In genomic region chr17:74761419-74761818, GRCh38 we compare ENCODE assay signal across 14 cellular contexts. TPM values are rescaled to one million over a fixed set of nuclear protein-coding genes. Genes with fewer than 3 reads are reported as not detected.
A peak's percentile ranks its signal among the peaks of the same experiment; 100 is the strongest.
DNase-seq lines count a peak whose midpoint lies in the region; ATAC-seq, FAIRE-seq and TF ChIP-seq lines count a peak whose summit lies in the region.
"Had no signal": no experiment of that assay in that cellular context is flagged by ENCODE, and none has a peak within 500 bp of the region (broad histone marks: within the 10 kb centered on the region; RNA-seq: fewer than 3 reads in every experiment).

No MANE protein-coding gene starts in this region.

- no peak for TF ChIP-seq EP300 in H1 (IDR thresholded peaks at IDR 0.05; ENCODE audit: borderline replicate concordance in 1 of 2, low read depth in 2 of 2, low read length in 2 of 2)

- H3K4me1 Mint-ChIP-seq in T-helper 1 cell treated with Interleukin-12 subunit alpha and Interleukin-12 subunit beta and Interleukin-4 antibody, amounts not matched to agents 30 μg/mL and 1 μg/mL, for 36 hours (ENCODE audit: low read depth): peaks cover 37% of the 10 kb centered on the region
- H3K4me1 Mint-ChIP-seq in T-helper 17 cell: peaks cover 46% of the 10 kb centered on the region

- H3K9ac ChIP-seq in H1 (replicated peaks in 1 of 4; ENCODE audit: extremely low read depth in 1 of 4, low read depth in 3 of 4, low read length in 3 of 4): no peak overlapping the region
- no peak overlapping the region for H3K9ac ChIP-seq in trophoblast cell (ENCODE audit: low read length)

- no peak for TF ChIP-seq RAD21 in H1 (IDR thresholded peaks at IDR 0.05 in 1 of 2, conservative IDR thresholded peaks at IDR 0.05 in 1 of 2; ENCODE audit: low read depth in 2 of 2, low read length in 2 of 2)

- no peak for ATAC-seq in T-helper 17 cell
- ATAC-seq in HG02840 (IDR thresholded peaks at IDR 0.05; ENCODE audit: low FRiP score, unreplicated experiment): no peak

- no peak overlapping the region for H3K14ac ChIP-seq in H1 (ENCODE audit: insufficient read length)
- no peak overlapping the region for H3K14ac ChIP-seq in trophoblast cell (ENCODE audit: low read length)

- H4K20me1 ChIP-seq in H1 (replicated peaks in 1 of 2; ENCODE audit: control insufficient read depth in 1 of 2, insufficient read depth in 2 of 2, low read length in 2 of 2): peaks cover 3 to 14% of the 10 kb centered on the region in 2 experiments

- H2BK5ac ChIP-seq in H1 (ENCODE audit: low read depth, low read length): 0 out of 2 replicates have a peak overlapping the region, but pooled peaks have one; percentile 78
- no peak overlapping the region for H2BK5ac ChIP-seq in trophoblast cell (ENCODE audit: low read depth, low read length, poor library complexity)

- H2BK120ac ChIP-seq in H1 (replicated peaks; ENCODE audit: low read depth, low read length) (no peak overlapping the region), trophoblast cell (ENCODE audit: insufficient read depth, low read length, poor library complexity) (no peak overlapping the region)

- H2AK5ac ChIP-seq in H1 (ENCODE audit: low read depth, low read length) (peak overlapping the region; percentile 65; the same call in 1 of the 2 replicates), trophoblast cell (ENCODE audit: low read length) (no peak overlapping the region)

- H3K23me2 ChIP-seq in H1 (ENCODE audit: low read depth, low read length): no peaks in the 10 kb centered on the region

- peak overlapping the region; percentile 62 for H4K91ac ChIP-seq in H1 (replicated peaks; ENCODE audit: insufficient read length, low read length)
- peak overlapping the region; percentile 45 for H4K91ac ChIP-seq in trophoblast cell (ENCODE audit: low read depth, low read length)

- CTCF ChIA-PET in H1 (lab: Charles Lee; ENCODE audit: partially characterized antibody): interaction anchor here (6.3 to 15.7 kb wide), 4 partner anchors 10 to 24 kb away, joined by 45 to 231 read pairs (median 112); partner anchors contain the start of genes NAT9 and RAB37

- no peak overlapping the region for H4K12ac ChIP-seq in trophoblast cell (ENCODE audit: low read depth, low read length)

- no peak overlapping the region for H4K5ac ChIP-seq in H1 (ENCODE audit: insufficient read length, low read depth, low read length)

- H3K56ac ChIP-seq in H1 (replicated peaks; ENCODE audit: insufficient read length, low read depth, low read length): no peak overlapping the region

- POLR2A ChIA-PET in H1 (lab: Charles Lee; ENCODE audit: partially characterized antibody): interaction anchor here (0.5 to 6.5 kb wide), 4 partner anchors 10 to 98 kb away, joined by 3 to 70 read pairs (median 24); partner anchors contain the start of genes NAT9 and NHERF1

- no peak for DNase-seq in T-helper 1 cell
- DNase-seq in T-helper 17 cell: no peak
- DNase-seq in H1 (ENCODE audit: low read depth in 1 of 2, low spot score in 2 of 2): no peak
- no peak for DNase-seq in trophoblast cell
- no peak for DNase-seq in germinal center (ENCODE audit: low spot score)
- DNase-seq in NCI-H2196 treated with DMSO at 0.1 percent for 48 hours (lab: John Stamatoyannopoulos, UW; ENCODE audit: unreplicated experiment): no peak
- DNase-seq: 8988T; activated CD8-positive, alpha-beta memory T cell treated with anti-CD3 and anti-CD28 coated beads, Interleukin-2, amount 50 U/mL, for 4 hours; DMS 273 treated with DMSO at 0.1 percent for 48 hours; NCI-H345; T1000 had no signal

- H3K79me2 ChIP-seq in H1 (ENCODE audit: control insufficient read depth in 1 of 2, insufficient read depth in 2 of 2, low read length in 2 of 2) (peaks cover 0 to 48% of the 10 kb centered on the region in 2 experiments; a peak in 2 of 4 replicates), trophoblast cell (ENCODE audit: control insufficient read depth, insufficient read depth, low read length, poor library complexity) (peaks cover 18% of the 10 kb centered on the region)

- no peaks in the 10 kb centered on the region for H3K9me3 ChIP-seq in T-helper 17 cell (ENCODE audit: control insufficient read depth, low read length, poor library complexity, severe bottlenecking)
- no peaks in the 10 kb centered on the region for H3K9me3 ChIP-seq in H1 (ENCODE audit: insufficient read depth in 2 of 2, low read depth in 1 of 2, low read length in 1 of 2)
- peaks cover 3% of the 10 kb centered on the region for H3K9me3 ChIP-seq in trophoblast cell (ENCODE audit: insufficient read depth, low read depth, low read length)

- H2BK20ac ChIP-seq in H1 (ENCODE audit: low read length): 0 out of 2 replicates have a peak overlapping the region, but pooled peaks have one; percentile 32

- H2AFZ ChIP-seq in H1 (ENCODE audit: low read length) (no peak overlapping the region), trophoblast cell (ENCODE audit: insufficient read depth, low read length, poor library complexity) (no peak overlapping the region)

- no peak overlapping the region for H2BK15ac ChIP-seq in H1 (ENCODE audit: low read length)

- H3K4me2 ChIP-seq in H1 (ENCODE audit: insufficient read depth in 1 of 2, low read depth in 2 of 2, low read length in 2 of 2) (peak overlapping the region in 1 of 2 experiments; percentile 59; a peak in 1 of 4 replicates), trophoblast cell (ENCODE audit: low read length) (no peak overlapping the region)

- H3K27ac Mint-ChIP-seq in T-helper 1 cell treated with Interleukin-12 subunit alpha and Interleukin-12 subunit beta and Interleukin-4 antibody, amounts not matched to agents 30 μg/mL and 1 μg/mL, for 36 hours: peak overlapping the region; percentile 26
- peak overlapping the region; percentile 90 for H3K27ac Mint-ChIP-seq in T-helper 17 cell

- WGBS in H1 (ENCODE audit: extremely low coverage in 1 of 2, insufficient coverage in 1 of 2, insufficient read length in 1 of 2, insufficient replicate concordance in 2 of 2, low coverage in 1 of 2, low lambda C conversion rate in 2 of 2, missing lambda C conversion rate in 1 of 2), 2 experiments: 93% methylated on average over 5 of the region's 5 CpGs; no CpG with 5 or more reads in 1 of the 2 experiments
- WGBS in trophoblast cell (ENCODE audit: extremely low coverage, insufficient coverage, insufficient read length): no CpG with 5 or more reads among the region's 5 CpGs

- H3K79me1 ChIP-seq in H1 (ENCODE audit: low read depth, low read length) (peaks cover 22% of the 10 kb centered on the region), trophoblast cell (ENCODE audit: low read length) (peaks cover 18% of the 10 kb centered on the region)

- FAIRE-seq in H1 (lab: Jason Lieb, UNC): no peak
- FAIRE-seq: astrocyte had no signal

- H3K27ac ChIP-seq in H1 (ENCODE audit: low read depth, low read length) (peak overlapping the region; percentile 51; the same call in 1 of the 2 replicates), trophoblast cell (ENCODE audit: low read depth, low read length) (no peak overlapping the region)

- H3K27me3 ChIP-seq in H1 (replicated peaks in 1 of 4; ENCODE audit: control insufficient read depth in 3 of 4, extremely low read depth in 1 of 4, insufficient read depth in 3 of 4, low read length in 3 of 4): no peaks in the 10 kb centered on the region
- no peaks in the 10 kb centered on the region for H3K27me3 ChIP-seq in trophoblast cell (ENCODE audit: insufficient read depth, low read length)

- peak overlapping the region; percentile 75 for H3K18ac ChIP-seq in H1 (ENCODE audit: extremely low read depth, low read length)
- peak overlapping the region; percentile 7 for H3K18ac ChIP-seq in trophoblast cell (ENCODE audit: low read length)

- H3K23ac ChIP-seq in H1 (ENCODE audit: insufficient read length): no peak overlapping the region
- no peak overlapping the region for H3K23ac ChIP-seq in trophoblast cell (ENCODE audit: low read length)

- H3K4me1 ChIP-seq in H1 (replicated peaks in 1 of 4; ENCODE audit: control insufficient read depth in 3 of 4, insufficient read depth in 4 of 4, low read length in 3 of 4) (peaks cover 10 to 70% (median 52%) of the 10 kb centered on the region in 4 experiments), trophoblast cell (ENCODE audit: control insufficient read depth in 1 of 2, insufficient read depth in 2 of 2, low read length in 2 of 2) (peaks cover 43 to 52% of the 10 kb centered on the region in 2 experiments)

- H3K36me3 Mint-ChIP-seq in T-helper 1 cell treated with Interleukin-12 subunit alpha and Interleukin-12 subunit beta and Interleukin-4 antibody, amounts not matched to agents 30 μg/mL and 1 μg/mL, for 36 hours (ENCODE audit: low read depth): peaks cover 14% of the 10 kb centered on the region
- no peaks in the 10 kb centered on the region for H3K36me3 Mint-ChIP-seq in T-helper 17 cell (ENCODE audit: low read depth)

- no peak for TF ChIP-seq CTCF in H1 (IDR thresholded peaks at IDR 0.05; ENCODE audit: control extremely low read depth in 1 of 3, insufficient read depth in 1 of 3, low read depth in 1 of 3, low read length in 3 of 3)

- H4K8ac ChIP-seq in H1 (ENCODE audit: extremely low read depth, insufficient read depth, low read length): no peak overlapping the region; the same call in 1 of the 2 replicates
- no peak overlapping the region for H4K8ac ChIP-seq in trophoblast cell (ENCODE audit: low read depth, low read length)

- H3K4ac ChIP-seq in H1 (replicated peaks; ENCODE audit: insufficient read length, low read depth, low read length) (peak overlapping the region; percentile 87), trophoblast cell (ENCODE audit: low read depth, low read length) (peak overlapping the region; percentile 39)

- H2BK12ac ChIP-seq in H1 (ENCODE audit: low read depth, low read length) (no peak overlapping the region), trophoblast cell (ENCODE audit: low read length) (peak overlapping the region; percentile 6)

- TF ChIP-seq POLR2A in H1 (IDR thresholded peaks at IDR 0.05; ENCODE audit: control extremely low read depth in 1 of 2, low read depth in 2 of 2, low read length in 2 of 2): no peak

- H3K4me3 Mint-ChIP-seq in T-helper 1 cell treated with Interleukin-12 subunit alpha and Interleukin-12 subunit beta and Interleukin-4 antibody, amounts not matched to agents 30 μg/mL and 1 μg/mL, for 36 hours: no peak overlapping the region
- H3K4me3 Mint-ChIP-seq in T-helper 17 cell: peak overlapping the region; percentile 28

- H3K36me3 ChIP-seq in H1 (ENCODE audit: control insufficient read depth in 2 of 4, insufficient read depth in 4 of 4, low read length in 3 of 4) (peaks cover 0 to 4% (median 0%) of the 10 kb centered on the region in 4 experiments; a peak in 1 of 8 replicates), trophoblast cell (ENCODE audit: control insufficient read depth in 1 of 2, insufficient read depth in 2 of 2, low read length in 2 of 2) (peaks cover 0 to 2% of the 10 kb centered on the region in 2 experiments)

- H3K9me3 Mint-ChIP-seq in T-helper 1 cell treated with Interleukin-12 subunit alpha and Interleukin-12 subunit beta and Interleukin-4 antibody, amounts not matched to agents 30 μg/mL and 1 μg/mL, for 36 hours: no peaks in the 10 kb centered on the region

- H3K4me3 ChIP-seq in H1 (ENCODE audit: extremely low read depth in 1 of 4, insufficient read depth in 2 of 4, low read depth in 3 of 4, low read length in 4 of 4) (no peak overlapping the region), trophoblast cell (ENCODE audit: low read depth, low read length) (no peak overlapping the region)

- no peaks in the 10 kb centered on the region for H3K27me3 Mint-ChIP-seq in T-helper 1 cell treated with Interleukin-12 subunit alpha and Interleukin-12 subunit beta and Interleukin-4 antibody, amounts not matched to agents 30 μg/mL and 1 μg/mL, for 36 hours (ENCODE audit: low read depth)
- H3K27me3 Mint-ChIP-seq in T-helper 17 cell: no peaks in the 10 kb centered on the region

RNA-seq across cellular contexts. Expression of gene NHERF1, which starts 13.0 kb away (rescaled TPM):
- 100 to 1,000 TPM; 130 to 132 TPM for total RNA-seq in T-helper 17 cell
- 91.3 and 92.9 TPM in 2 replicates for total RNA-seq in H1 (2021; fragmentation: NEBNext Ultra II Directional; extraction: Animal tissue kit (Norgen Biotek cat#: 25700))
- 99.2 and 140 TPM in 2 replicates for polyA plus RNA-seq in H1 (2011; rRNA removed)
- polyA plus RNA-seq in H1 (2011; cell fraction: cytosol; rRNA removed): 107 TPM
- polyA plus RNA-seq in H1 (2011; cell fraction: nucleus; rRNA removed): 85.0 TPM
- polyA plus RNA-seq in H1 (2012, experiment 1 of 2): 74.7 to 102 TPM (median 92.8 TPM) in 4 replicates
- 128 TPM for polyA plus RNA-seq in H1 (2012, experiment 2 of 2)
- polyA plus RNA-seq in H1 (2013, experiment 1 of 2): 121 TPM
- polyA plus RNA-seq in H1 (2013, experiment 2 of 2): 130 TPM
- polyA minus RNA-seq in H1 (2011; rRNA and poly(A)+ RNA removed): 57.8 and 78.7 TPM in 2 replicates
- polyA minus RNA-seq in H1 (2011; cell fraction: cytosol; rRNA and poly(A)+ RNA removed): 43.7 TPM
- 26.3 TPM for polyA minus RNA-seq in H1 (2011; cell fraction: nucleus; rRNA and poly(A)+ RNA removed)
- polyA plus RNA-seq in trophoblast cell (2013): 146 and 153 TPM in 2 replicates

RNA-seq across cellular contexts. Expression of gene NAT9, which starts 14.7 kb away (rescaled TPM):
- total RNA-seq in T-helper 17 cell: 10 to 100 TPM; 32.3 to 32.8 TPM
- total RNA-seq in H1 (2021; fragmentation: NEBNext Ultra II Directional; extraction: Animal tissue kit (Norgen Biotek cat#: 25700)): 40.6 and 42.7 TPM in 2 replicates
- polyA plus RNA-seq in H1 (2011; rRNA removed): 32.3 and 42.4 TPM in 2 replicates
- polyA plus RNA-seq in H1 (2011; cell fraction: cytosol; rRNA removed): 67.6 TPM
- polyA plus RNA-seq in H1 (2011; cell fraction: nucleus; rRNA removed): 198 TPM
- 49.1 to 72.7 TPM (median 58.9 TPM) in 4 replicates for polyA plus RNA-seq in H1 (2012, experiment 1 of 2)
- polyA plus RNA-seq in H1 (2012, experiment 2 of 2): 32.4 TPM
- 28.5 TPM for polyA plus RNA-seq in H1 (2013, experiment 1 of 2)
- 24.6 TPM for polyA plus RNA-seq in H1 (2013, experiment 2 of 2)
- 39.6 and 41.7 TPM in 2 replicates for polyA minus RNA-seq in H1 (2011; rRNA and poly(A)+ RNA removed)
- 18.8 TPM for polyA minus RNA-seq in H1 (2011; cell fraction: cytosol; rRNA and poly(A)+ RNA removed)
- 50.9 TPM for polyA minus RNA-seq in H1 (2011; cell fraction: nucleus; rRNA and poly(A)+ RNA removed)
- polyA plus RNA-seq in trophoblast cell (2013): 19.2 and 20.1 TPM in 2 replicates

RNA-seq across cellular contexts. Expression of gene RAB37, which starts 24.4 kb away (rescaled TPM):
- total RNA-seq in T-helper 17 cell: 10 to 100 TPM; 41.4 to 83.3 TPM
- 5.2 and 5.5 TPM in 2 replicates for total RNA-seq in H1 (2021; fragmentation: NEBNext Ultra II Directional; extraction: Animal tissue kit (Norgen Biotek cat#: 25700))
- polyA plus RNA-seq in H1 (2011; rRNA removed): 6.1 and 6.6 TPM in 2 replicates
- 9.7 TPM for polyA plus RNA-seq in H1 (2011; cell fraction: cytosol; rRNA removed)
- polyA plus RNA-seq in H1 (2011; cell fraction: nucleus; rRNA removed): 13.3 TPM
- polyA plus RNA-seq in H1 (2012, experiment 1 of 2): 5.0 to 7.8 TPM (median 6.5 TPM) in 4 replicates
- polyA plus RNA-seq in H1 (2012, experiment 2 of 2): 4.2 TPM
- 6.1 TPM for polyA plus RNA-seq in H1 (2013, experiment 1 of 2)
- polyA plus RNA-seq in H1 (2013, experiment 2 of 2): 5.8 TPM
- 4.4 and 12.4 TPM in 2 replicates for polyA minus RNA-seq in H1 (2011; rRNA and poly(A)+ RNA removed)
- polyA minus RNA-seq in H1 (2011; cell fraction: cytosol; rRNA and poly(A)+ RNA removed): 7.9 TPM
- 2.7 TPM for polyA minus RNA-seq in H1 (2011; cell fraction: nucleus; rRNA and poly(A)+ RNA removed)
- 0.62 and 1.0 TPM in 2 replicates for polyA plus RNA-seq in trophoblast cell (2013)

RNA-seq across cellular contexts. Expression of gene CD300LF, which starts 48.7 kb away (rescaled TPM):
- total RNA-seq in T-helper 17 cell: 1 to 10 TPM in 1 of 2 donors, under 1 TPM in 1; 0.29 to 1.9 TPM
- total RNA-seq in H1 (2021; fragmentation: NEBNext Ultra II Directional; extraction: Animal tissue kit (Norgen Biotek cat#: 25700)): not detected in 2 replicates
- not detected in 2 replicates for polyA plus RNA-seq in H1 (2011; rRNA removed)
- polyA plus RNA-seq in H1 (2011; cell fraction: cytosol; rRNA removed): not detected
- polyA plus RNA-seq in H1 (2011; cell fraction: nucleus; rRNA removed): not detected
- polyA plus RNA-seq in H1 (2012, experiment 1 of 2): not detected in 4 replicates
- polyA plus RNA-seq in H1 (2012, experiment 2 of 2): not detected
- polyA plus RNA-seq in H1 (2013, experiment 1 of 2): not detected
- not detected for polyA plus RNA-seq in H1 (2013, experiment 2 of 2)
- not detected in 2 replicates for polyA minus RNA-seq in H1 (2011; rRNA and poly(A)+ RNA removed)
- polyA minus RNA-seq in H1 (2011; cell fraction: cytosol; rRNA and poly(A)+ RNA removed): not detected
- not detected for polyA minus RNA-seq in H1 (2011; cell fraction: nucleus; rRNA and poly(A)+ RNA removed)
- not detected in 2 replicates for polyA plus RNA-seq in trophoblast cell (2013)
- total RNA-seq: astrocyte had no signal
